10 cellular contexts compared by ENCODE assay signal in genomic region chr12:98893601-98894411, GRCh38.
A peak's percentile ranks its signal among the peaks of the same experiment; 100 is the strongest.
DNase-seq lines count a peak whose midpoint lies in the region; ATAC-seq and TF ChIP-seq lines count a peak whose summit lies in the region.
"Had no signal": no experiment of that assay in that cellular context is flagged by ENCODE, and none has a peak within 500 bp of the region (broad histone marks: within the 10 kb centered on the region; RNA-seq: fewer than 3 reads in every experiment).

No MANE protein-coding gene starts in this region.

- H3K4me1 Mint-ChIP-seq in mesothelial cell of epicardium, result peaks cover 9% of the 10 kb centered on the region

- H3K4me3 Mint-ChIP-seq in mesothelial cell of epicardium, result peak overlapping the region; percentile 51
- H3K4me3 Mint-ChIP-seq: naive thymus-derived CD8-positive, alpha-beta T cell had no signal

- H3K27me3 ChIP-seq in cardiac muscle cell, result peaks cover 78% of the 10 kb centered on the region
- H3K27me3 ChIP-seq in uterus, result peaks cover 0 to 15% of the 10 kb centered on the region in 2 donors

- peaks cover 12% of the 10 kb centered on the region for H3K4me1 ChIP-seq in cardiac muscle cell (ENCODE audit: low read depth)
- H3K4me1 ChIP-seq in uterus, result peaks cover 0 to 4% of the 10 kb centered on the region in 2 donors

- intact Hi-C loops in Right ventricle myocardium superior (cut with DNase I), result no loop called here
- intact Hi-C loops in uterus (cut with DNase I; ENCODE audit: low total_unique reads), result no loop called here

- H3K9me3 ChIP-seq in cardiac muscle cell (ENCODE audit: low read depth) (no peaks in the 10 kb centered on the region), uterus (no peaks in the 10 kb centered on the region)

- ATAC-seq in Right ventricle myocardium superior (ENCODE audit: poor library complexity) (no peak), GM18873 (IDR thresholded peaks at IDR 0.05; ENCODE audit: low FRiP score, unreplicated experiment) (no peak), HG03520 (IDR thresholded peaks at IDR 0.05; ENCODE audit: unreplicated experiment) (no peak)
- ATAC-seq: naive thymus-derived CD8-positive, alpha-beta T cell had no signal

- peak overlapping the region; percentile 40 for H3K4me3 ChIP-seq in cardiac muscle cell
- H3K4me3 ChIP-seq in astrocyte of the cerebellum (ENCODE audit: low read depth, low read length), result peak overlapping the region; percentile 49
- H3K4me3 ChIP-seq in uterus, result peak overlapping the region; percentile 3 to 32

- H3K36me3 Mint-ChIP-seq in mesothelial cell of epicardium, result no peaks in the 10 kb centered on the region
- H3K36me3 Mint-ChIP-seq: naive thymus-derived CD8-positive, alpha-beta T cell had no signal

- no peak overlapping the region for H3K27ac ChIP-seq in cardiac muscle cell
- no peak overlapping the region for H3K27ac ChIP-seq in uterus

- no peak overlapping the region for H3K27ac Mint-ChIP-seq in mesothelial cell of epicardium
- H3K27ac Mint-ChIP-seq: naive thymus-derived CD8-positive, alpha-beta T cell had no signal

- DNase-seq in cardiac muscle cell (ENCODE audit: low read depth in 1 of 2, low spot score in 1 of 2) (peak in 1 of 2 donors; percentile 21), Right ventricle myocardium superior (no peak), astrocyte of the cerebellum (ENCODE audit: low read depth) (no peak), mesothelial cell of epicardium (ENCODE audit: low spot score in 2 of 2, unreplicated experiment in 2 of 2) (no peak), uterus (no peak)
- DNase-seq in activated T-cell treated with anti-CD3 and anti-CD28 coated beads, Interleukin-2, amount 50 U/mL, for 1 hour, result no peak
- DNase-seq: activated CD4-positive, alpha-beta T cell treated with anti-CD3 and anti-CD28 coated beads for 1 hour; naive thymus-derived CD8-positive, alpha-beta T cell had no signal

- peaks cover 93% of the 10 kb centered on the region for H3K27me3 Mint-ChIP-seq in mesothelial cell of epicardium (ENCODE audit: low read depth)

- in situ Hi-C loops in astrocyte of the cerebellum (cut with HindIII; ENCODE audit: low sequenced_read_pairs), result no loop called here

- H3K9me3 Mint-ChIP-seq in mesothelial cell of epicardium, result peaks cover 4% of the 10 kb centered on the region

- TF ChIP-seq CTCF in cardiac muscle cell (IDR thresholded peaks at IDR 0.05; ENCODE audit: low read depth, low read length), result no peak
- TF ChIP-seq CTCF in astrocyte of the cerebellum (IDR thresholded peaks at IDR 0.05; ENCODE audit: low read depth, low read length, missing control alignments), result no peak
- TF ChIP-seq CTCF in mesothelial cell of epicardium (IDR thresholded peaks at IDR 0.05; ENCODE audit: unreplicated experiment), result no peak
- no peak for TF ChIP-seq CTCF in uterus (IDR thresholded peaks at IDR 0.05)

- no peak for TF ChIP-seq POLR2A in uterus (IDR thresholded peaks at IDR 0.05)

- H3K36me3 ChIP-seq in cardiac muscle cell, result no peaks in the 10 kb centered on the region
- no peaks in the 10 kb centered on the region for H3K36me3 ChIP-seq in uterus
